In the genomic region with DNA sequence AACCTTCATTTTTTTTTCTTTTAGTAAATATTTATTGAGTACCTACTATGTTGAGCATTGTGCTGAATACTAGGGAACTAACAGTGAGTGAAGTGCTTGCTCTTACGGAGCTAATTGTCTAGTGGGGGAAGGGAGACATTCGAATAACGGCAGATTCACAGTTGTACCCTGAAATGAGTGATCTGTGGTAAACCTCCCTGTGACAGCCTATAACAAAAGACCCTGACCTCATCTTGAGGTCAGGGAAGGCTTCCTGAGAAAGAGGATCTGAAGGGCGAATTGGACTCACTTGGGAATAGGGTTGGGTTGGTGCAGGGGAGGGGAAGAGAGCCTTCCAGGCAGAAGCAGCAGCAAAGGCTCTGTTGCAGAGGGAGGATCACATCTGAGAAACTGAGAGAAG, we compare ENCODE assay signal across 1 cellular context.
TF ChIP-seq lines count a peak whose summit lies in the region.

No MANE protein-coding gene starts in this region.

TF ChIP-seq in GM12878, 131 proteins besides CTCF, POLR2A, EP300 and RAD21:
- 0 out of 2 replicates have a peak, but pooled peaks have one; percentile 16 for TF ChIP-seq RUNX3 (IDR thresholded peaks at IDR 0.05; ENCODE audit: low read length)
- TF ChIP-seq, protein P1, sequence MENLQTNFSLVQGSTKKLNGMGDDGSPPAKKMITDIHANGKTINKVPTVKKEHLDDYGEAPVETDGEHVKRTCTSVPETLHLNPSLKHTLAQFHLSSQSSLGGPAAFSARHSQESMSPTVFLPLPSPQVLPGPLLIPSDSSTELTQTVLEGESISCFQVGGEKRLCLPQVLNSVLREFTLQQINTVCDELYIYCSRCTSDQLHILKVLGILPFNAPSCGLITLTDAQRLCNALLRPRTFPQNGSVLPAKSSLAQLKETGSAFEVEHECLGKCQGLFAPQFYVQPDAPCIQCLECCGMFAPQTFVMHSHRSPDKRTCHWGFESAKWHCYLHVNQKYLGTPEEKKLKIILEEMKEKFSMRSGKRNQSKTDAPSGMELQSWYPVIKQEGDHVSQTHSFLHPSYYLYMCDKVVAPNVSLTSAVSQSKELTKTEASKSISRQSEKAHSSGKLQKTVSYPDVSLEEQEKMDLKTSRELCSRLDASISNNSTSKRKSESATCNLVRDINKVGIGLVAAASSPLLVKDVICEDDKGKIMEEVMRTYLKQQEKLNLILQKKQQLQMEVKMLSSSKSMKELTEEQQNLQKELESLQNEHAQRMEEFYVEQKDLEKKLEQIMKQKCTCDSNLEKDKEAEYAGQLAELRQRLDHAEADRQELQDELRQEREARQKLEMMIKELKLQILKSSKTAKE (IDR thresholded peaks at IDR 0.05; ENCODE audit: low read depth, poor library complexity, severe bottlenecking): no peak
- TF ChIP-seq RAD51 (IDR thresholded peaks at IDR 0.05): no peak
